ENCODE assay signal across 24 cellular contexts in genomic region chr7:19670806-19671205, GRCh38.
"Had no signal": no experiment of that assay in that cellular context is flagged by ENCODE, and none has a peak within 500 bp of the region (broad histone marks: within the 10 kb centered on the region; RNA-seq: fewer than 3 reads in every experiment).

No MANE protein-coding gene starts in this region.

- H3K9ac ChIP-seq: neural progenitor cell had no signal

- H3K36me3 Mint-ChIP-seq: memory B cell; natural killer cell treated with Interleukin-12 subunit alpha and Interleukin-12 subunit beta and Interleukin-15 and Interleukin-18, amount 100 ng/mL, for 72 hours; neural progenitor cell had no signal

- H3K9me3 ChIP-seq: gastroesophageal sphincter, left ventricle myocardium inferior, lower lobe of right lung, ovary, right atrium auricular region, sigmoid colon had no signal

- H3K4me3 Mint-ChIP-seq: memory B cell; natural killer cell treated with Interleukin-12 subunit alpha and Interleukin-12 subunit beta and Interleukin-15 and Interleukin-18, amount 100 ng/mL, for 72 hours; neural progenitor cell had no signal

- H2AFZ ChIP-seq: neural progenitor cell had no signal

- H3K27me3 ChIP-seq: gastroesophageal sphincter, neural progenitor cell, ovary, right atrium auricular region, sigmoid colon had no signal

- H3K4me2 ChIP-seq: neural progenitor cell had no signal

- FAIRE-seq: endometrium, kidney, small intestine had no signal

- ATAC-seq: esophagus mucosa; gastroesophageal sphincter; left cardiac atrium; lower lobe of right lung; natural killer cell treated with Interleukin-12 subunit alpha and Interleukin-12 subunit beta and Interleukin-15 and Interleukin-18, amount 100 ng/mL, for 72 hours had no signal

- H3K4me1 ChIP-seq: gastroesophageal sphincter, left ventricle myocardium inferior, lower lobe of right lung, neural progenitor cell, right atrium auricular region, sigmoid colon had no signal

- DNase-seq: cortex of kidney; dorsolateral prefrontal cortex; effector memory CD4-positive, alpha-beta T cell; foreskin fibroblast; glutamatergic neuron; kidney; left cardiac atrium; left ventricle myocardium inferior; lower lobe of right lung; midbrain; nucleus accumbens; ovary; sigmoid colon; small intestine; stimulated activated CD4-positive, alpha-beta T cell treated with anti-CD3 and anti-CD28 coated beads, Interleukin-12 subunit alpha, Interleukin-12 subunit beta, amount 100 ng/mL, for 4 hours; stimulated activated naive CD4-positive, alpha-beta T cell treated with Interleukin-2 at 50 U/mL for 16 hours; trophoblast cell had no signal

- H3K4me3 ChIP-seq: dorsolateral prefrontal cortex, gastroesophageal sphincter, left ventricle myocardium inferior, lower lobe of right lung, neural progenitor cell, ovary, right atrium auricular region, sigmoid colon had no signal

- H3K27ac ChIP-seq: dorsolateral prefrontal cortex, gastroesophageal sphincter, left ventricle myocardium inferior, lower lobe of right lung, neural progenitor cell, ovary, right atrium auricular region, sigmoid colon had no signal

- H3K36me3 ChIP-seq: gastroesophageal sphincter, left ventricle myocardium inferior, lower lobe of right lung, neural progenitor cell, ovary, right atrium auricular region, sigmoid colon had no signal

- H3K27ac Mint-ChIP-seq: memory B cell; natural killer cell treated with Interleukin-12 subunit alpha and Interleukin-12 subunit beta and Interleukin-15 and Interleukin-18, amount 100 ng/mL, for 72 hours; neural progenitor cell had no signal

- H3K9me3 Mint-ChIP-seq: memory B cell; natural killer cell treated with Interleukin-12 subunit alpha and Interleukin-12 subunit beta and Interleukin-15 and Interleukin-18, amount 100 ng/mL, for 72 hours; neural progenitor cell had no signal

- H3K27me3 Mint-ChIP-seq: memory B cell had no signal
